Comparison of ENCODE assay signal across 9 cellular contexts in genomic region chr7:2638224-2638991, GRCh38. TPM values are rescaled to one million over a fixed set of nuclear protein-coding genes. Genes with fewer than 3 reads are reported as not detected.
DNase-seq lines count a peak whose midpoint lies in the region; ATAC-seq, FAIRE-seq and TF ChIP-seq lines count a peak whose summit lies in the region.
"Had no signal": no experiment of that assay in that cellular context is flagged by ENCODE, and none has a peak within 500 bp of the region (broad histone marks: within the 10 kb centered on the region; RNA-seq: fewer than 3 reads in every experiment).

No MANE protein-coding gene starts in this region.

- H3K4me1 ChIP-seq in NT2/D1 (ENCODE audit: insufficient read depth, insufficient read length) (peaks cover 59% of the 10 kb centered on the region), endodermal cell (ENCODE audit: control insufficient read depth, insufficient read depth, low read length) (peaks cover 3% of the 10 kb centered on the region), mesodermal cell (ENCODE audit: control insufficient read depth, insufficient read depth, low read length, poor library complexity, severe bottlenecking) (peaks cover 50% of the 10 kb centered on the region)

- no peaks in the 10 kb centered on the region for H3K27me3 Mint-ChIP-seq in endodermal cell (ENCODE audit: insufficient read depth)
- H3K27me3 Mint-ChIP-seq in activated CD4-positive, alpha-beta T cell treated with anti-CD3 and anti-CD28 coated beads, Interleukin-2, amount 10 ng/mL, durations not matched to agents 7 days and 5 days = no peaks in the 10 kb centered on the region

- H3K27me3 ChIP-seq in NT2/D1 (ENCODE audit: insufficient read depth, insufficient read length) = no peaks in the 10 kb centered on the region
- H3K27me3 ChIP-seq in endodermal cell (ENCODE audit: control insufficient read depth, insufficient read depth, low read length, poor library complexity, severe bottlenecking) = no peaks in the 10 kb centered on the region

- H3K9me3 Mint-ChIP-seq in endodermal cell = no peaks in the 10 kb centered on the region
- no peaks in the 10 kb centered on the region for H3K9me3 Mint-ChIP-seq in activated CD4-positive, alpha-beta T cell treated with anti-CD3 and anti-CD28 coated beads, Interleukin-2, amount 10 ng/mL, durations not matched to agents 7 days and 5 days

- H3K4me3 ChIP-seq in NT2/D1 (ENCODE audit: insufficient read length, low read depth) = no peak overlapping the region
- H3K4me3 ChIP-seq in endodermal cell (ENCODE audit: low read length) = no peak overlapping the region
- no peak overlapping the region for H3K4me3 ChIP-seq in mesodermal cell (ENCODE audit: extremely low read depth, insufficient read depth, low read length, poor library complexity, severe bottlenecking)

- H3K9me3 ChIP-seq in NT2/D1 (ENCODE audit: insufficient read depth, low read length) (no peaks in the 10 kb centered on the region), endodermal cell (ENCODE audit: control insufficient read depth, low read length) (no peaks in the 10 kb centered on the region), mesodermal cell (ENCODE audit: control insufficient read depth, low read length) (no peaks in the 10 kb centered on the region)

- no peak for ATAC-seq in GM19395 (IDR thresholded peaks at IDR 0.05; ENCODE audit: unreplicated experiment)

- WGBS in endodermal cell (ENCODE audit: insufficient coverage in 1 of 2, insufficient read length in 1 of 2), 2 experiments = 89 to 94% methylated on average over 7 to 34 of the region's 34 CpGs
- WGBS in mesodermal cell (ENCODE audit: insufficient coverage in 2 of 2), 2 experiments = 92 to 93% methylated on average over 29 to 34 of the region's 34 CpGs

- CTCF ChIA-PET in activated CD4-positive, alpha-beta T cell treated with anti-CD3 and anti-CD28 coated beads, Interleukin-2, amount 10 ng/mL, durations not matched to agents 7 days and 5 days (lab: Charles Lee) = interaction anchor here (1.0 to 1.6 kb wide), 2 partner anchors 11 to 25 kb away, joined by 3 to 4 read pairs; no protein-coding TSS in a partner anchor

- peak overlapping the region; percentile 56 for H3K9ac ChIP-seq in NT2/D1 (ENCODE audit: insufficient read length, low read depth)
- H3K9ac ChIP-seq in endodermal cell (ENCODE audit: extremely low read depth, low read length, poor library complexity, severe bottlenecking) = no peak overlapping the region

- H3K4me1 Mint-ChIP-seq in endodermal cell = peaks cover 6% of the 10 kb centered on the region
- H3K4me1 Mint-ChIP-seq in activated CD4-positive, alpha-beta T cell treated with anti-CD3 and anti-CD28 coated beads, Interleukin-2, amount 10 ng/mL, durations not matched to agents 7 days and 5 days = peaks cover 7% of the 10 kb centered on the region

- TF ChIP-seq CTCF in endodermal cell (conservative IDR thresholded peaks at IDR 0.05) = no peak

- H3K4me3 Mint-ChIP-seq in endodermal cell = no peak overlapping the region
- no peak overlapping the region for H3K4me3 Mint-ChIP-seq in activated CD4-positive, alpha-beta T cell treated with anti-CD3 and anti-CD28 coated beads, Interleukin-2, amount 10 ng/mL, durations not matched to agents 7 days and 5 days

- no peak overlapping the region for H3K27ac Mint-ChIP-seq in endodermal cell
- H3K27ac Mint-ChIP-seq in activated CD4-positive, alpha-beta T cell treated with anti-CD3 and anti-CD28 coated beads, Interleukin-2, amount 10 ng/mL, durations not matched to agents 7 days and 5 days = no peak overlapping the region

- FAIRE-seq in urothelium cell line (lab: Jason Lieb, UNC) = peak; percentile 27

- POLR2A ChIA-PET in activated CD4-positive, alpha-beta T cell treated with anti-CD3 and anti-CD28 coated beads, Interleukin-2, amount 10 ng/mL, durations not matched to agents 7 days and 5 days (lab: Charles Lee) = no interaction called here

- H3K27ac ChIP-seq in endodermal cell (ENCODE audit: low read depth, low read length) (peak overlapping the region; percentile 68), mesodermal cell (ENCODE audit: low read depth, low read length, severe bottlenecking) (peak overlapping the region; percentile 36)

- DNase-seq in NT2/D1 (ENCODE audit: low read depth, low spot score) (no peak), endodermal cell (no peak), urothelium cell line (ENCODE audit: low spot score) (no peak), NCI-H1436 (lab: John Stamatoyannopoulos, UW) (no peak)
- DNase-seq in activated CD4-positive, alpha-beta T cell treated with anti-CD3 and anti-CD28 coated beads, Interleukin-2, amount 10 ng/mL, durations not matched to agents 7 days and 5 days = no peak
- DNase-seq: activated gamma-delta T cell, SW 1271 had no signal

- H3K36me3 Mint-ChIP-seq in endodermal cell (ENCODE audit: low read depth) = peaks cover 7% of the 10 kb centered on the region
- no peaks in the 10 kb centered on the region for H3K36me3 Mint-ChIP-seq in activated CD4-positive, alpha-beta T cell treated with anti-CD3 and anti-CD28 coated beads, Interleukin-2, amount 10 ng/mL, durations not matched to agents 7 days and 5 days (ENCODE audit: low read depth)

- H3K36me3 ChIP-seq in NT2/D1 (ENCODE audit: insufficient read depth, insufficient read length, low read length) (peaks cover 63% of the 10 kb centered on the region), endodermal cell (ENCODE audit: control insufficient read depth, insufficient read depth, low read length) (peaks cover 24% of the 10 kb centered on the region), mesodermal cell (ENCODE audit: control insufficient read depth, insufficient read depth, low read length) (peaks cover 49% of the 10 kb centered on the region)

RNA-seq across cellular contexts. Expression of gene TTYH3, which starts 6.6 kb away (rescaled TPM):
- total RNA-seq in endodermal cell = 100 to 1,000 TPM; 145 to 152 TPM
- polyA plus RNA-seq in endodermal cell (2013, experiment 1 of 2) = 164 TPM
- polyA plus RNA-seq in endodermal cell (2013, experiment 2 of 2) = 151 TPM
- 158 TPM for polyA plus RNA-seq in mesodermal cell (2013, experiment 1 of 2)
- polyA plus RNA-seq in mesodermal cell (2013, experiment 2 of 2) = 128 TPM
- total RNA-seq in activated CD4-positive, alpha-beta T cell treated with anti-CD3 and anti-CD28 coated beads, Interleukin-2, amount 10 ng/mL, durations not matched to agents 7 days and 5 days = 10 to 100 TPM; 17.2 to 19.7 TPM

RNA-seq across cellular contexts. Expression of gene AMZ1, which starts 49.6 kb away (rescaled TPM):
- total RNA-seq in endodermal cell = 1 to 10 TPM in 1 of 2 donors, under 1 TPM in 1; 0.66 to 1.6 TPM
- polyA plus RNA-seq in endodermal cell (2013, experiment 1 of 2) = 0.07 TPM
- not detected for polyA plus RNA-seq in endodermal cell (2013, experiment 2 of 2)
- 0.22 TPM for polyA plus RNA-seq in mesodermal cell (2013, experiment 1 of 2)
- not detected for polyA plus RNA-seq in mesodermal cell (2013, experiment 2 of 2)
- total RNA-seq in activated CD4-positive, alpha-beta T cell treated with anti-CD3 and anti-CD28 coated beads, Interleukin-2, amount 10 ng/mL, durations not matched to agents 7 days and 5 days = under 1 TPM; 0.05 to 0.08 TPM

Comparison
In these comparisons a context has a peak if more than half of its experiments do, and no peak if none do; other contexts are left out.
1. RNA of gene TTYH3, which starts 6.6 kb away (total RNA-seq): 145 to 152 TPM in endodermal cell; 17.2 to 19.7 TPM in activated CD4-positive, alpha-beta T cell treated with anti-CD3 and anti-CD28 coated beads, Interleukin-2, amount 10 ng/mL, durations not matched to agents 7 days and 5 days; every median in the first group is over 4 times any median in the second.